8 cellular contexts compared by ENCODE assay signal in genomic region chr17:81365148-81365600, GRCh38. TPM values are rescaled to one million over a fixed set of nuclear protein-coding genes. Genes with fewer than 3 reads are reported as not detected.
DNase-seq lines count a peak whose midpoint lies in the region; ATAC-seq and TF ChIP-seq lines count a peak whose summit lies in the region.

No MANE protein-coding gene starts in this region.

- DNase-seq in LoVo (ENCODE audit: low spot score) (peak; percentile 68), breast epithelium (ENCODE audit: low spot score in 2 of 2) (peak; percentile 62 to 72), left lung (peak; percentile 80 to 90), thyroid gland (peak; percentile 58 to 64), inferior parietal cortex (ENCODE audit: extremely low spot score) (no peak)

- H3K4me1 ChIP-seq in BLaER1 treated with 17β-estradiol and CSF1 and Interleukin-3, amounts not matched to agents 10 nM and 100 nM = peaks cover 39 to 72% (median 57%) of the 10 kb centered on the region in 10 experiments
- H3K4me1 ChIP-seq in breast epithelium = no peaks in the 10 kb centered on the region
- peaks cover 11 to 21% of the 10 kb centered on the region in 2 donors for H3K4me1 ChIP-seq in left lung
- peaks cover 17% of the 10 kb centered on the region in 2 donors for H3K4me1 ChIP-seq in thyroid gland

- H3K36me3 ChIP-seq in BLaER1 treated with 17β-estradiol and CSF1 and Interleukin-3, amounts not matched to agents 10 nM and 100 nM = no peaks in the 10 kb centered on the region
- H3K36me3 ChIP-seq in breast epithelium (no peaks in the 10 kb centered on the region), left lung (no peaks in the 10 kb centered on the region), thyroid gland (no peaks in the 10 kb centered on the region)

- intact Hi-C loops in breast epithelium (cut with DNase I; ENCODE audit: low total_unique reads) (no loop called here), left lung (cut with DNase I) (no loop called here), thyroid gland (cut with DNase I) (no loop called here)

- peak overlapping the region; percentile 70 to 96 (median 86) for H3K4me2 ChIP-seq in BLaER1 treated with 17β-estradiol and CSF1 and Interleukin-3, amounts not matched to agents 10 nM and 100 nM

- H3K4me3 ChIP-seq in BLaER1 treated with 17β-estradiol and CSF1 and Interleukin-3, amounts not matched to agents 10 nM and 100 nM = peak overlapping the region in 7 of 10 experiments; percentile 2 to 39 (median 13); a peak in 5 of 20 replicates
- H3K4me3 ChIP-seq in breast epithelium (peak overlapping the region; percentile 7 to 42 (median 32)), left lung (no peak overlapping the region), thyroid gland (replicated peaks in 1 of 3) (no peak overlapping the region)

- peaks cover 0 to 23% (median 4%) of the 10 kb centered on the region in 11 experiments; a peak in 7 of 22 replicates for H4K20me1 ChIP-seq in BLaER1 treated with 17β-estradiol and CSF1 and Interleukin-3, amounts not matched to agents 10 nM and 100 nM

- peak; percentile 91 for ATAC-seq in left lung
- no peak for ATAC-seq in GM21619 (IDR thresholded peaks at IDR 0.05; ENCODE audit: unreplicated experiment)
- no peak for ATAC-seq in HG03439 (IDR thresholded peaks at IDR 0.05; ENCODE audit: unreplicated experiment)

- H3K9ac ChIP-seq in BLaER1 treated with 17β-estradiol and CSF1 and Interleukin-3, amounts not matched to agents 10 nM and 100 nM = peak overlapping the region in 3 of 11 experiments; percentile 1 to 38 (median 15); a peak in 2 of 22 replicates

- TF ChIP-seq CTCF in breast epithelium (IDR thresholded peaks at IDR 0.05) (no peak), left lung (IDR thresholded peaks at IDR 0.05) (no peak), thyroid gland (IDR thresholded peaks at IDR 0.05) (no peak)

- peak overlapping the region in 2 of 11 experiments; percentile 61 to 67; a peak in 3 of 22 replicates for H3K27ac ChIP-seq in BLaER1 treated with 17β-estradiol and CSF1 and Interleukin-3, amounts not matched to agents 10 nM and 100 nM
- H3K27ac ChIP-seq in breast epithelium (peak overlapping the region; percentile 67 to 68), left lung (peak overlapping the region; percentile 80 to 90), thyroid gland (peak overlapping the region; percentile 55 to 71 (median 67))

- 45 to 57% methylated on average over 13 to 15 of the region's 22 CpGs for WGBS in thyroid gland, 2 donors

- peak; percentile 15 for TF ChIP-seq POLR2A in breast epithelium (IDR thresholded peaks at IDR 0.05)
- TF ChIP-seq POLR2A in thyroid gland (IDR thresholded peaks at IDR 0.05) = peak in 1 of 2 donors; percentile 34

- peaks cover 34 to 52% (median 45%) of the 10 kb centered on the region in 11 experiments for H3K27me3 ChIP-seq in BLaER1 treated with 17β-estradiol and CSF1 and Interleukin-3, amounts not matched to agents 10 nM and 100 nM
- H3K27me3 ChIP-seq in breast epithelium = peaks cover 0 to 22% of the 10 kb centered on the region in 2 donors
- H3K27me3 ChIP-seq in left lung = peaks cover 0 to 48% of the 10 kb centered on the region in 2 donors
- H3K27me3 ChIP-seq in thyroid gland = no peaks in the 10 kb centered on the region

- no peaks in the 10 kb centered on the region for H3K9me3 ChIP-seq in BLaER1 treated with 17β-estradiol and CSF1 and Interleukin-3, amounts not matched to agents 10 nM and 100 nM (replicated peaks in 1 of 11)
- H3K9me3 ChIP-seq in breast epithelium = no peaks in the 10 kb centered on the region
- H3K9me3 ChIP-seq in left lung = no peaks in the 10 kb centered on the region
- no peaks in the 10 kb centered on the region for H3K9me3 ChIP-seq in thyroid gland

RNA-seq across cellular contexts. Expression of gene BAHCC1, which starts 30.1 kb away (rescaled TPM):
- total RNA-seq in breast epithelium = 10 to 100 TPM in 2 of 3 donors, 1 to 10 TPM in 1; 7.4 to 17.0 (median 11.7) TPM
- 10 to 100 TPM; 13.6 to 19.8 TPM for total RNA-seq in left lung
- 10 to 100 TPM; 13.7 to 33.7 (median 23.9) TPM for total RNA-seq in thyroid gland

Comparison
In these comparisons a context has a peak if more than half of its experiments do, and no peak if none do; other contexts are left out.
1. H3K4me3 ChIP-seq: peak in BLaER1 treated with 17β-estradiol and CSF1 and Interleukin-3, amounts not matched to agents 10 nM and 100 nM (7 of 10) and breast epithelium (3 of 3); none in left lung (0 of 2) and thyroid gland (0 of 3).